In the genomic region with DNA sequence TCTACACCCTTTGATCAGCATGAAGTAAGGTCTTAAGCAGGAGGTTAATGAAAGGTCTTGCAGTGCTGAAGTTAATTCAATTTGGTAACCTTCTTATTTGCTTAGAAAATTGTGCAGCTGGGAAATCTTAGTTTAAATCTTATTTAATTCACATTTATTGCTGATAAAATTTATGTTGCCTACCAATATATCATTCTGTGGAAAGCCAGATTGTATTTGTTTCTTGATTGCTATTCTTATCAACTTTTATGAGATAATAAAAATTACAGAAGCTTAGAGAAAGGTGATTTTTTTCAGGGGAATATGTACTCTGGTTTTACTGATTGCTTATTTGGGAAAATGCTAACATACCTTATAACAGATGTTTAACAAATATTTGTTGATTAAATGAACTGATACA, we compare ENCODE assay signal across 18 cellular contexts.
"Had no signal": no experiment of that assay in that cellular context is flagged by ENCODE, and none has a peak within 500 bp of the region (broad histone marks: within the 10 kb centered on the region; RNA-seq: fewer than 3 reads in every experiment).

No MANE protein-coding gene starts in this region.

- ATAC-seq: natural killer cell; right lobe of liver; stimulated activated effector memory CD8-positive, alpha-beta T cell treated with anti-CD3 and anti-CD28 coated beads, Interleukin-12 subunit alpha, Interleukin-12 subunit beta, amount 100 ng/mL, for 72 hours; upper lobe of right lung had no signal

- DNase-seq: hypothalamus; immature natural killer cell; kidney; left ventricle myocardium inferior; mesendoderm; naive B cell; natural killer cell; nephron progenitor cell; ovary; right lobe of liver; stimulated activated CD4-positive, alpha-beta T cell treated with anti-CD3 and anti-CD28 coated beads, Interleukin-12 subunit alpha, Interleukin-12 subunit beta, amount 100 ng/mL, for 4 hours; stimulated activated CD4-positive, alpha-beta T cell treated with anti-CD3 and anti-CD28 coated beads, Interleukin-15, amount 100 ng/mL, for 24 hours; stimulated activated CD4-positive, alpha-beta T cell treated with anti-CD3 and anti-CD28 coated beads, Interleukin-4, amount 100 ng/mL, for 24 hours; stimulated activated naive CD4-positive, alpha-beta T cell; tibial artery; trophoblast cell; upper lobe of right lung had no signal
